Comparison of ENCODE assay signal across 1 cellular context in the genomic region with DNA sequence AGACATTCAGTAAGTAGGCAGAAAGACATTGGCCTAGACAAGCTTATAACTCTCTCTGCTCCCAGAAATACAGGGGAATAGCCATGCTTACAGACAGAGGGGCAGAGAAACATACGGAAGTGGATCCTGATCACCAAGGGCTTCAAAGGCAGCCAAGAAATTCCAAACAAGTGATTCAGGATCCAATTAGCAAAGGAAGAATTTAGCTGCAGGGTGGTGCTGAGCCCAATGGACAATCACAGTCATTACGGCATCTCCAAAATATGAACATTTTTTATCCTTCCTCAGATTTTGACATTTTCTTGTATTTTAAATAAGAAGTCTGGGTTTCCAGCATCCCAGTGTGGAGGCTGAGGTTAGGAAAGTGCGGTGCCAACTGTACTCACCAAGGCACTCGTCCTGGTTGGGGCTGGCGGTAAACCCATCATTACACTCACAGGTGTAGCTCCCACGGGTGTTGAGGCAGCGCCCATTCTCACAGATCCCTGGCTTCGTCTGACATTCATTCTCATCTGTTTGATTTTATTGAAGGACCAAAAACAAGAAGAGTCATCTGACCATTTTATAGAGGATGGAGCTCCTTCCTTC.
TF ChIP-seq lines count a peak whose summit lies in the region.

No MANE protein-coding gene starts in this region.

TF ChIP-seq in SK-N-SH, 30 proteins besides CTCF, POLR2A, EP300 and RAD21 (continued from another document):
- TF ChIP-seq, protein P1, sequence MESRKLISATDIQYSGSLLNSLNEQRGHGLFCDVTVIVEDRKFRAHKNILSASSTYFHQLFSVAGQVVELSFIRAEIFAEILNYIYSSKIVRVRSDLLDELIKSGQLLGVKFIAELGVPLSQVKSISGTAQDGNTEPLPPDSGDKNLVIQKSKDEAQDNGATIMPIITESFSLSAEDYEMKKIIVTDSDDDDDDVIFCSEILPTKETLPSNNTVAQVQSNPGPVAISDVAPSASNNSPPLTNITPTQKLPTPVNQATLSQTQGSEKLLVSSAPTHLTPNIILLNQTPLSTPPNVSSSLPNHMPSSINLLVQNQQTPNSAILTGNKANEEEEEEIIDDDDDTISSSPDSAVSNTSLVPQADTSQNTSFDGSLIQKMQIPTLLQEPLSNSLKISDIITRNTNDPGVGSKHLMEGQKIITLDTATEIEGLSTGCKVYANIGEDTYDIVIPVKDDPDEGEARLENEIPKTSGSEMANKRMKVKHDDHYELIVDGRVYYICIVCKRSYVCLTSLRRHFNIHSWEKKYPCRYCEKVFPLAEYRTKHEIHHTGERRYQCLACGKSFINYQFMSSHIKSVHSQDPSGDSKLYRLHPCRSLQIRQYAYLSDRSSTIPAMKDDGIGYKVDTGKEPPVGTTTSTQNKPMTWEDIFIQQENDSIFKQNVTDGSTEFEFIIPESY (IDR thresholded peaks at IDR 0.05; ENCODE audit: borderline replicate concordance, low read depth) = 0 out of 2 replicates have a peak, but pooled peaks have one; percentile 12
